ENCODE assay signal across 8 cellular contexts in the genomic region with DNA sequence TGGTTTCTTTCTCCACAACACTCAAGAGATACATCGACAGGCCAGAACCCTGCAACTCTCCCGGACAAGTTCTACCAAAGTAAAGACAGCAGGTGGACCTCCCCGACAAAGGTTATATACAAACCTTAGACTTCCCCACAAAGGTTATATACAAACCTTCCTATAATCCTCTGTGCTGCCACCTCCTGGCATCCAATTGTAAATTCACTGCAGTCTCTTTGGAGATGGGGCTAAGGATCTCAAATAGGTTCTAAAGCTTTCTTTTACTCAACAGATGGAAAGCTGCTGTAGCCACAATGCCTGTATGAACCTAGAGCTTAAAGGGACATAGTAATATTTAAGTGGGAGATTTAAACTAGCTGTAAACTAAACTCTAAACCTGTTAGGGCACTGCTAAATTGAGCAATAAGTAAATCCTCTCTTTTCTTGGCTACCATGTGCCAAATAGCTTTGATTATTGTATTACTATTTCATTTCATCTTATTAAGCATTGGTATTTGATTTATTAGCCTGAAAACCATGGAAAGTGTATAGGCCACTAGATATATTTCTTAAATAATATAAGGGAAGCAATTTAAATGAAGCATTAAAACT. TPM values are rescaled to one million over a fixed set of nuclear protein-coding genes. Genes with fewer than 3 reads are reported as not detected.
DNase-seq lines count a peak whose midpoint lies in the region; ATAC-seq and TF ChIP-seq lines count a peak whose summit lies in the region.

No MANE protein-coding gene starts in this region.

- no peak for TF ChIP-seq POLR2A in stomach (IDR thresholded peaks at IDR 0.05)

- H3K27me3 ChIP-seq in stomach, result no peaks in the 10 kb centered on the region

- no peaks in the 10 kb centered on the region for H3K9me3 ChIP-seq in stomach

- TF ChIP-seq CTCF in astrocyte of the spinal cord (IDR thresholded peaks at IDR 0.05; ENCODE audit: low read depth, low read length), result peak; percentile 70
- peak in 5 of 7 experiments; percentile 21 to 49 (median 43) for TF ChIP-seq CTCF in stomach (IDR thresholded peaks at IDR 0.05)

- intact Hi-C loops in stomach (cut with DNase I; ENCODE audit: low total_unique reads), result no loop called here

- peak; percentile 9 to 47 for DNase-seq in NOMO-1 (lab: John Stamatoyannopoulos, UW; ENCODE audit: unreplicated experiment in 2 of 2)
- DNase-seq in NOMO-1 treated with dmso at 0.1 percent for 144 hours (lab: John Stamatoyannopoulos, UW; ENCODE audit: unreplicated experiment), result no peak
- DNase-seq in HT-29 (ENCODE audit: low spot score), result peak; percentile 77
- DNase-seq in SHP77 treated with DMSO at 0.1 percent for 48 hours (lab: John Stamatoyannopoulos, UW), result peak; percentile 24
- peak; percentile 58 for DNase-seq in astrocyte of the spinal cord (ENCODE audit: low read depth, low spot score)
- DNase-seq in kidney glomerular epithelial cell (lab: John Stamatoyannopoulos, UW), result peak; percentile 33
- DNase-seq in stomach, result peak; percentile 54

- TF ChIP-seq EP300 in stomach (IDR thresholded peaks at IDR 0.05), result no peak

- ATAC-seq in GM21529 (IDR thresholded peaks at IDR 0.05; ENCODE audit: unreplicated experiment), result peak; percentile 95

- 16 to 30% (median 23%) methylated on average over 3 of the region's 3 CpGs for WGBS in stomach, 5 donors

- H3K36me3 ChIP-seq in stomach, result no peaks in the 10 kb centered on the region

- H3K27ac ChIP-seq in stomach, result no peak overlapping the region

- H3K4me3 ChIP-seq in astrocyte of the spinal cord (ENCODE audit: low read depth, low read length) (no peak overlapping the region), stomach (no peak overlapping the region)

- no peaks in the 10 kb centered on the region for H3K4me1 ChIP-seq in stomach

- in situ Hi-C loops in astrocyte of the spinal cord (cut with HindIII; ENCODE audit: low sequenced_read_pairs), result no loop called here

RNA-seq across cellular contexts. Expression of gene MREG, which starts 9.8 kb away (rescaled TPM):
- 11.9 and 13.8 TPM in 2 replicates for total RNA-seq in HT-29 (2014; rRNA removed; shearing (Covaris generic))
- 10 to 100 TPM in 1 of 5 donors, 1 to 10 TPM in 4; 2.2 to 21.7 (median 5.5) TPM for total RNA-seq in stomach
- 1 to 10 TPM; 2.6 to 7.3 (median 2.6) TPM for polyA plus RNA-seq in stomach

RNA-seq across cellular contexts. Expression of gene PECR, which starts 58.5 kb away (rescaled TPM):
- 15.6 and 26.5 TPM in 2 replicates for total RNA-seq in HT-29 (2014; rRNA removed; shearing (Covaris generic))
- total RNA-seq in stomach, result 10 to 100 TPM in 2 of 5 donors, 1 to 10 TPM in 2, not detected in 1; 6.1 to 71.8 (median 8.3) TPM
- 1 to 10 TPM; 4.1 to 7.8 (median 4.9) TPM for polyA plus RNA-seq in stomach

RNA-seq across cellular contexts. Expression of gene TMEM169, which starts 58.6 kb away (rescaled TPM):
- total RNA-seq in HT-29 (2014; rRNA removed; shearing (Covaris generic)), result 0.08 and 0.53 TPM in 2 replicates
- 1 to 10 TPM in 1 of 5 donors, under 1 TPM in 2, not detected in 2; 0.55 to 2.8 (median 0.89) TPM for total RNA-seq in stomach
- polyA plus RNA-seq in stomach, result under 1 TPM in 2 of 3 donors, not detected in 1; 0.05 to 0.37 TPM
